8 cellular contexts compared by ENCODE assay signal in the genomic region with DNA sequence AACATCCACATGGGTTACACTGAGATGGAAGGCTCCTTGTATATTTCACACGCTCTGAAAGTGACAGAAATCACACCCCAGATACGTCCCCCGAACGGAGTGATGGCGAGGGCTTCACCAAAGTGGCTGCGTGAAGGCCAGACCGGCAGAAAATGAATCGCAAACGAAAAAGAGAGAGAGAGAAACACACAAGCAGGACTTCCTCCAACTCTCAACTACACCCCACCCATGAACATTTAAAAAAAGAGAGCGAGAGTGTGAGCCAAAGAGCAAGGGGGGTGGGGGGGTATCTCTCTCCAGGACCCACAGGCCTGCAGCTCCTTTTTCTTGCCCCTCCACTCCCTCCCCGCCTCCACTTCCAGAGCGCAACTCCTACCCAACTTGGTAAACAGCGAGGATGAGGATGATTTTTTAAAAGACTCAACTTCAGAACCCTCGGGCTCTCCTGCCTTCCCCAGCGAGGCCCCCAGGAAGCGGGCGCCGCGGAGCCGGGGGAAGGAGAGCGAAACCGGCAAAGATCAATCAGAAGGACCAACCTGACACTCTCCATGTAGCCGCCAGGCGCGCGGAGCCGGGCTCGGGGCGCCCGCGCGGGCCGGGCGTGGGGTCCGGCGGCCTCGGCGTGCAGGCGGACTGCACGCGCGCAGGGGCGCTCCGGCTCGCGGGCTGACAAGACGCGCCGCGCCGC.
DNase-seq lines count a peak whose midpoint lies in the region; ATAC-seq and TF ChIP-seq lines count a peak whose summit lies in the region.

No MANE protein-coding gene starts in this region.

- H4K20me1 ChIP-seq in OCI-LY1 (ENCODE audit: insufficient read depth, low read length) = 0 out of 2 replicates have a peak, but pooled peaks cover 6% of the 10 kb centered on the region

- no peaks in the 10 kb centered on the region for H3K9me2 ChIP-seq in OCI-LY1 (ENCODE audit: low read depth, low read length)

- peaks cover 47% of the 10 kb centered on the region for H3K4me1 Mint-ChIP-seq in activated T-helper 17 cell treated with anti-CD3 and anti-CD28 coated beads, Interleukin-2, amount 50 U/mL, for 72 hours
- H3K4me1 Mint-ChIP-seq in neural crest cell = peaks cover 23% of the 10 kb centered on the region
- H3K4me1 Mint-ChIP-seq in type B pancreatic cell (ENCODE audit: unreplicated experiment) = peaks cover 52% of the 10 kb centered on the region

- peaks cover 25% of the 10 kb centered on the region for H3K36me3 Mint-ChIP-seq in activated T-helper 17 cell treated with anti-CD3 and anti-CD28 coated beads, Interleukin-2, amount 50 U/mL, for 72 hours (ENCODE audit: low read depth)
- H3K36me3 Mint-ChIP-seq in neural crest cell (ENCODE audit: low read depth) (no peaks in the 10 kb centered on the region), type B pancreatic cell (no peaks in the 10 kb centered on the region)

- ATAC-seq in activated T-helper 17 cell treated with anti-CD3 and anti-CD28 coated beads, Interleukin-2, amount 50 U/mL, for 72 hours (replicated peaks) = peak; percentile 20

- peak overlapping the region; percentile 43 for H3K9ac ChIP-seq in OCI-LY1 (ENCODE audit: low read length)

- H3K79me2 ChIP-seq in OCI-LY1 (ENCODE audit: insufficient read depth, low read length) = peaks cover 61% of the 10 kb centered on the region

- no peaks in the 10 kb centered on the region for H3K9me3 ChIP-seq in OCI-LY1 (ENCODE audit: low read length)

- H3K9me3 Mint-ChIP-seq in activated T-helper 17 cell treated with anti-CD3 and anti-CD28 coated beads, Interleukin-2, amount 50 U/mL, for 72 hours = no peaks in the 10 kb centered on the region
- no peaks in the 10 kb centered on the region for H3K9me3 Mint-ChIP-seq in neural crest cell
- H3K9me3 Mint-ChIP-seq in type B pancreatic cell = no peaks in the 10 kb centered on the region

- H3K27ac Mint-ChIP-seq in activated T-helper 17 cell treated with anti-CD3 and anti-CD28 coated beads, Interleukin-2, amount 50 U/mL, for 72 hours = no peak overlapping the region
- no peak overlapping the region for H3K27ac Mint-ChIP-seq in neural crest cell (ENCODE audit: unreplicated experiment)
- no peak overlapping the region for H3K27ac Mint-ChIP-seq in type B pancreatic cell

- TF ChIP-seq CTCF in HFF-Myc (IDR thresholded peaks at IDR 0.05; ENCODE audit: low read depth, low read length, missing control alignments) = no peak
- no peak for TF ChIP-seq CTCF in OCI-LY1 (IDR thresholded peaks at IDR 0.05; ENCODE audit: low read length)
- TF ChIP-seq CTCF in neural crest cell (conservative IDR thresholded peaks at IDR 0.05) = peak; percentile 27
- peak; percentile 46 for TF ChIP-seq CTCF in type B pancreatic cell (conservative IDR thresholded peaks at IDR 0.05)

- H3K4me1 ChIP-seq in OCI-LY1 (ENCODE audit: insufficient read depth, low read length, severe bottlenecking) = peaks cover 66% of the 10 kb centered on the region

- peaks cover 16% of the 10 kb centered on the region; the same call in 1 of the 2 replicates for H3K36me3 ChIP-seq in OCI-LY1 (ENCODE audit: insufficient read depth, low read length)

- H3F3A ChIP-seq in OCI-LY1 (ENCODE audit: insufficient read depth, low read length) = 0 out of 2 replicates have a peak, but pooled peaks cover 3% of the 10 kb centered on the region

- no peaks in the 10 kb centered on the region for H3K27me3 ChIP-seq in OCI-LY1 (ENCODE audit: insufficient read depth, low read length)

- H2AFZ ChIP-seq in OCI-LY1 (ENCODE audit: low read length) = no peak overlapping the region

- peak overlapping the region; percentile 61 for H3K4me3 ChIP-seq in HFF-Myc (replicated peaks; ENCODE audit: low read depth, low read length)
- H3K4me3 ChIP-seq in OCI-LY1 (ENCODE audit: low read depth, low read length, poor library complexity, severe bottlenecking) = peak overlapping the region; percentile 58

- no peak overlapping the region for H3K4me3 Mint-ChIP-seq in activated T-helper 17 cell treated with anti-CD3 and anti-CD28 coated beads, Interleukin-2, amount 50 U/mL, for 72 hours
- H3K4me3 Mint-ChIP-seq in neural crest cell (no peak overlapping the region), type B pancreatic cell (no peak overlapping the region)

- H3K4me2 ChIP-seq in OCI-LY1 (ENCODE audit: low read length) = peak overlapping the region; percentile 72

- no peaks in the 10 kb centered on the region for H3K27me3 Mint-ChIP-seq in activated T-helper 17 cell treated with anti-CD3 and anti-CD28 coated beads, Interleukin-2, amount 50 U/mL, for 72 hours
- H3K27me3 Mint-ChIP-seq in neural crest cell (ENCODE audit: low read depth) = peaks cover 47% of the 10 kb centered on the region
- H3K27me3 Mint-ChIP-seq in type B pancreatic cell = no peaks in the 10 kb centered on the region

- peak; percentile 25 for DNase-seq in GF-D8 (lab: John Stamatoyannopoulos, UW)
- no peak for DNase-seq in HFF-Myc (ENCODE audit: extremely low read depth, low read depth)
- peak; percentile 85 for DNase-seq in fibroblast of the conjunctiva (ENCODE audit: low read depth)
- DNase-seq in neural crest cell (ENCODE audit: low read depth, low spot score) = peak; percentile 23
- peak; percentile 82 for DNase-seq in type B pancreatic cell (ENCODE audit: extremely low spot score, unreplicated experiment)
- no peak for DNase-seq in HPDE6-E6E7 (ENCODE audit: extremely low spot score)

- peak overlapping the region; percentile 36 for H3K27ac ChIP-seq in OCI-LY1 (ENCODE audit: low read depth, low read length, poor library complexity, severe bottlenecking)

Comparison
In these comparisons a context has a peak if more than half of its experiments do, and no peak if none do; other contexts are left out.
1. DNase-seq: peak in GF-D8 (single experiment), fibroblast of the conjunctiva (single experiment), neural crest cell (single experiment) and type B pancreatic cell (single experiment); none in HFF-Myc (single experiment) and HPDE6-E6E7 (single experiment).
2. CTCF ChIP-seq: peak in neural crest cell (single experiment) and type B pancreatic cell (single experiment); none in HFF-Myc (single experiment) and OCI-LY1 (single experiment).